ENCODE assay signal across 1 cellular context in genomic region chr20:37095609-37096414, GRCh38.
TF ChIP-seq lines count a peak whose summit lies in the region.

TSS of gene RBL1 (minus strand) at chr20:37095997. CDS start at chr20:37095928, 69 bp downstream.

TF ChIP-seq in K562, 482 proteins besides CTCF, POLR2A, EP300 and RAD21 (continued from another document):
- TF ChIP-seq, protein P1, sequence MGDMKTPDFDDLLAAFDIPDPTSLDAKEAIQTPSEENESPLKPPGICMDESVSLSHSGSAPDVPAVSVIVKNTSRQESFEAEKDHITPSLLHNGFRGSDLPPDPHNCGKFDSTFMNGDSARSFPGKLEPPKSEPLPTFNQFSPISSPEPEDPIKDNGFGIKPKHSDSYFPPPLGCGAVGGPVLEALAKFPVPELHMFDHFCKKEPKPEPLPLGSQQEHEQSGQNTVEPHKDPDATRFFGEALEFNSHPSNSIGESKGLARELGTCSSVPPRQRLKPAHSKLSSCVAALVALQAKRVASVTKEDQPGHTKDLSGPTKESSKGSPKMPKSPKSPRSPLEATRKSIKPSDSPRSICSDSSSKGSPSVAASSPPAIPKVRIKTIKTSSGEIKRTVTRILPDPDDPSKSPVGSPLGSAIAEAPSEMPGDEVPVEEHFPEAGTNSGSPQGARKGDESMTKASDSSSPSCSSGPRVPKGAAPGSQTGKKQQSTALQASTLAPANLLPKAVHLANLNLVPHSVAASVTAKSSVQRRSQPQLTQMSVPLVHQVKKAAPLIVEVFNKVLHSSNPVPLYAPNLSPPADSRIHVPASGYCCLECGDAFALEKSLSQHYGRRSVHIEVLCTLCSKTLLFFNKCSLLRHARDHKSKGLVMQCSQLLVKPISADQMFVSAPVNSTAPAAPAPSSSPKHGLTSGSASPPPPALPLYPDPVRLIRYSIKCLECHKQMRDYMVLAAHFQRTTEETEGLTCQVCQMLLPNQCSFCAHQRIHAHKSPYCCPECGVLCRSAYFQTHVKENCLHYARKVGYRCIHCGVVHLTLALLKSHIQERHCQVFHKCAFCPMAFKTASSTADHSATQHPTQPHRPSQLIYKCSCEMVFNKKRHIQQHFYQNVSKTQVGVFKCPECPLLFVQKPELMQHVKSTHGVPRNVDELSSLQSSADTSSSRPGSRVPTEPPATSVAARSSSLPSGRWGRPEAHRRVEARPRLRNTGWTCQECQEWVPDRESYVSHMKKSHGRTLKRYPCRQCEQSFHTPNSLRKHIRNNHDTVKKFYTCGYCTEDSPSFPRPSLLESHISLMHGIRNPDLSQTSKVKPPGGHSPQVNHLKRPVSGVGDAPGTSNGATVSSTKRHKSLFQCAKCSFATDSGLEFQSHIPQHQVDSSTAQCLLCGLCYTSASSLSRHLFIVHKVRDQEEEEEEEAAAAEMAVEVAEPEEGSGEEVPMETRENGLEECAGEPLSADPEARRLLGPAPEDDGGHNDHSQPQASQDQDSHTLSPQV (IDR thresholded peaks at IDR 0.05), result no peak; the same call in none of the 2 replicates
- TF ChIP-seq POLR3A (IDR thresholded peaks at IDR 0.05; ENCODE audit: borderline replicate concordance, extremely low read depth, insufficient read depth, insufficient read length) (no peak), ATF7 (IDR thresholded peaks at IDR 0.05) (peak; percentile 94), SRSF7 (optimal IDR thresholded peaks at IDR 0.05; ENCODE audit: low read depth, low read length) (no peak), ZNF354B (CRISPR knock-in tag; IDR thresholded peaks at IDR 0.05) (no peak), CEBPG (CRISPR knock-in tag; IDR thresholded peaks at IDR 0.05) (no peak), CEBPG (tag; conservative IDR thresholded peaks at IDR 0.05 in 1 of 2, IDR thresholded peaks at IDR 0.05 in 1 of 2) (peak in 1 of 2 experiments; percentile 40; a peak in 1 of 4 replicates), ZNF408 (CRISPR knock-in tag; IDR thresholded peaks at IDR 0.05; ENCODE audit: low read depth) (no peak), ZC3H4 (CRISPR knock-in tag; IDR thresholded peaks at IDR 0.05; ENCODE audit: borderline replicate concordance) (no peak), ZNF3 (CRISPR knock-in tag; IDR thresholded peaks at IDR 0.05) (no peak), U2AF2 (optimal IDR thresholded peaks at IDR 0.05; ENCODE audit: low read depth, low read length) (no peak), NFRKB (IDR thresholded peaks at IDR 0.05; ENCODE audit: low read depth) (peak; percentile 98), ZNF583 (CRISPR knock-in tag; IDR thresholded peaks at IDR 0.05) (0 out of 2 replicates have a peak, but pooled peaks have one; percentile 77), NUFIP1 (IDR thresholded peaks at IDR 0.05; ENCODE audit: partially characterized antibody) (peak; percentile 9), FOXP1 (CRISPR knock-in tag; IDR thresholded peaks at IDR 0.05) (peak; percentile 81; the same call in 1 of the 2 replicates), KAT8 (IDR thresholded peaks at IDR 0.05; ENCODE audit: low read depth) (no peak), KDM2B (CRISPR knock-in tag; IDR thresholded peaks at IDR 0.05) (no peak)
- TF ChIP-seq, protein P2, sequence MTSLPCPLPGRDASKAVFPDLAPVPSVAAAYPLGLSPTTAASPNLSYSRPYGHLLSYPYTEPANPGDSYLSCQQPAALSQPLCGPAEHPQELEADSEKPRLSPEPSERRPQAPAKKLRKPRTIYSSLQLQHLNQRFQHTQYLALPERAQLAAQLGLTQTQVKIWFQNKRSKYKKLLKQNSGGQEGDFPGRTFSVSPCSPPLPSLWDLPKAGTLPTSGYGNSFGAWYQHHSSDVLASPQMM (CRISPR knock-in tag; IDR thresholded peaks at IDR 0.05), result no peak
